ENCODE assay signal across 20 cellular contexts in genomic region chr4:24260133-24260532, GRCh38.
DNase-seq lines count a peak whose midpoint lies in the region; ATAC-seq, FAIRE-seq and TF ChIP-seq lines count a peak whose summit lies in the region.
"Had no signal": no experiment of that assay in that cellular context is flagged by ENCODE, and none has a peak within 500 bp of the region (broad histone marks: within the 10 kb centered on the region; RNA-seq: fewer than 3 reads in every experiment).

No MANE protein-coding gene starts in this region.

- H3K9ac ChIP-seq in H1 (replicated peaks in 1 of 4; ENCODE audit: extremely low read depth in 1 of 4, low read depth in 3 of 4, low read length in 3 of 4), result no peak overlapping the region
- H3K9ac ChIP-seq: BLaER1 treated with 17β-estradiol and CSF1 and Interleukin-3, amounts not matched to agents 10 nM and 100 nM had no signal

- no peak overlapping the region for H2AK5ac ChIP-seq in H1 (ENCODE audit: low read depth, low read length)

- DNase-seq in NCI-H82 (lab: John Stamatoyannopoulos, UW) (peak; percentile 39), NCI-H82 treated with DMSO at 0.1 percent for 48 hours (lab: John Stamatoyannopoulos, UW; ENCODE audit: unreplicated experiment) (no peak), H1 (ENCODE audit: low read depth in 1 of 2, low spot score in 2 of 2) (no peak), psoas muscle (no peak), NCI-H2107 (lab: John Stamatoyannopoulos, UW) (no peak)
- DNase-seq: 8988T; CD8-positive, alpha-beta T cell; DMS 273 treated with DMSO at 0.1 percent for 48 hours; DMS53; DND-41; EL; H7; HFFc6 had no signal

- no peak overlapping the region for H3K23ac ChIP-seq in H1 (ENCODE audit: insufficient read length)

- ATAC-seq in psoas muscle (no peak), GM21723 (IDR thresholded peaks at IDR 0.05; ENCODE audit: unreplicated experiment) (no peak), GM21390 (IDR thresholded peaks at IDR 0.05; ENCODE audit: unreplicated experiment) (no peak)
- ATAC-seq: CD8-positive, alpha-beta T cell; GM12878; GM23338; HCT116 had no signal

- H3K36me3 ChIP-seq in H1 (ENCODE audit: control insufficient read depth in 2 of 4, insufficient read depth in 4 of 4, low read length in 3 of 4) (no peaks in the 10 kb centered on the region), psoas muscle (ENCODE audit: insufficient read depth in 1 of 2, low read depth in 1 of 2) (no peaks in the 10 kb centered on the region)
- H3K36me3 ChIP-seq: BLaER1 treated with 17β-estradiol and CSF1 and Interleukin-3, amounts not matched to agents 10 nM and 100 nM had no signal

- no peak overlapping the region; the same call in 1 of the 2 replicates for H2BK5ac ChIP-seq in H1 (ENCODE audit: low read depth, low read length)

- no peak overlapping the region for H4K91ac ChIP-seq in H1 (replicated peaks; ENCODE audit: insufficient read length, low read length)

- H3K4me1 ChIP-seq in H1 (replicated peaks in 1 of 4; ENCODE audit: control insufficient read depth in 3 of 4, insufficient read depth in 4 of 4, low read length in 3 of 4) (peaks cover 0 to 16% (median 15%) of the 10 kb centered on the region in 4 experiments; a peak in 4 of 7 replicates), psoas muscle (peaks cover 29% of the 10 kb centered on the region)
- H3K4me1 ChIP-seq: BLaER1 treated with 17β-estradiol and CSF1 and Interleukin-3, amounts not matched to agents 10 nM and 100 nM had no signal

- no peak overlapping the region for H3K4ac ChIP-seq in H1 (replicated peaks; ENCODE audit: insufficient read length, low read depth, low read length)

- FAIRE-seq in H1 (lab: Jason Lieb, UNC), result no peak
- FAIRE-seq: GM12878, HTR-8/SVneo had no signal

- no peak overlapping the region for H3K56ac ChIP-seq in H1 (replicated peaks; ENCODE audit: insufficient read length, low read depth, low read length)

- H3K18ac ChIP-seq in H1 (ENCODE audit: extremely low read depth, low read length), result no peak overlapping the region

- no peak overlapping the region for H4K5ac ChIP-seq in H1 (ENCODE audit: insufficient read length, low read depth, low read length)

- H3K27ac ChIP-seq in H1 (ENCODE audit: low read depth, low read length) (no peak overlapping the region), psoas muscle (peak overlapping the region; percentile 23)
- H3K27ac ChIP-seq: BLaER1 treated with 17β-estradiol and CSF1 and Interleukin-3, amounts not matched to agents 10 nM and 100 nM had no signal

- no peaks in the 10 kb centered on the region for H3K79me1 ChIP-seq in H1 (ENCODE audit: low read depth, low read length)

- H2AFZ ChIP-seq in H1 (ENCODE audit: low read length), result no peak overlapping the region
- H2AFZ ChIP-seq: GM23338 had no signal

- TF ChIP-seq POLR2A in H1 (IDR thresholded peaks at IDR 0.05; ENCODE audit: control extremely low read depth in 1 of 2, low read depth in 2 of 2, low read length in 2 of 2), result no peak

- no peak overlapping the region for H2BK120ac ChIP-seq in H1 (replicated peaks; ENCODE audit: low read depth, low read length)

- H4K20me1 ChIP-seq in H1 (replicated peaks in 1 of 2; ENCODE audit: control insufficient read depth in 1 of 2, insufficient read depth in 2 of 2, low read length in 2 of 2), result no peaks in the 10 kb centered on the region
- H4K20me1 ChIP-seq: BLaER1 treated with 17β-estradiol and CSF1 and Interleukin-3, amounts not matched to agents 10 nM and 100 nM had no signal

- CTCF ChIA-PET in H1 (lab: Charles Lee; ENCODE audit: partially characterized antibody), result interaction anchor here (1.4 kb wide), 2 partner anchors 61 to 89 kb away, joined by 3 to 4 read pairs; no protein-coding TSS in a partner anchor

- no peaks in the 10 kb centered on the region for H3K79me2 ChIP-seq in H1 (ENCODE audit: control insufficient read depth in 1 of 2, insufficient read depth in 2 of 2, low read length in 2 of 2)

- no peaks in the 10 kb centered on the region for H3K9me3 ChIP-seq in H1 (ENCODE audit: insufficient read depth in 2 of 2, low read depth in 1 of 2, low read length in 1 of 2)
- H3K9me3 ChIP-seq in psoas muscle, result no peaks in the 10 kb centered on the region
- H3K9me3 ChIP-seq: BLaER1 treated with 17β-estradiol and CSF1 and Interleukin-3, amounts not matched to agents 10 nM and 100 nM had no signal

- no peak for TF ChIP-seq CTCF in H1 (IDR thresholded peaks at IDR 0.05; ENCODE audit: control extremely low read depth in 1 of 3, insufficient read depth in 1 of 3, low read depth in 1 of 3, low read length in 3 of 3)
- no peak for TF ChIP-seq CTCF in psoas muscle (IDR thresholded peaks at IDR 0.05)

- intact Hi-C loops in psoas muscle (cut with DNase I), result no loop called here

- no peak overlapping the region for H4K8ac ChIP-seq in H1 (ENCODE audit: extremely low read depth, insufficient read depth, low read length)

- 0 out of 2 replicates have a peak overlapping the region, but pooled peaks have one; percentile 12 for H2BK15ac ChIP-seq in H1 (ENCODE audit: low read length)

- H3K23me2 ChIP-seq in H1 (ENCODE audit: low read depth, low read length), result no peaks in the 10 kb centered on the region

- H3K14ac ChIP-seq in H1 (ENCODE audit: insufficient read length), result no peak overlapping the region

- H3K4me3 ChIP-seq in H1 (ENCODE audit: extremely low read depth in 1 of 4, insufficient read depth in 2 of 4, low read depth in 3 of 4, low read length in 4 of 4) (no peak overlapping the region), psoas muscle (no peak overlapping the region)
- H3K4me3 ChIP-seq: BLaER1 treated with 17β-estradiol and CSF1 and Interleukin-3, amounts not matched to agents 10 nM and 100 nM; GM12878; GM23338 had no signal

- H3K27me3 ChIP-seq in H1 (replicated peaks in 1 of 4; ENCODE audit: control insufficient read depth in 3 of 4, extremely low read depth in 1 of 4, insufficient read depth in 3 of 4, low read length in 3 of 4), result no peaks in the 10 kb centered on the region
- no peaks in the 10 kb centered on the region for H3K27me3 ChIP-seq in psoas muscle (ENCODE audit: insufficient read depth in 3 of 3, low read length in 2 of 3)
- H3K27me3 ChIP-seq: BLaER1 treated with 17β-estradiol and CSF1 and Interleukin-3, amounts not matched to agents 10 nM and 100 nM had no signal

- no peak overlapping the region for H2BK20ac ChIP-seq in H1 (ENCODE audit: low read length)

- no peak for TF ChIP-seq EP300 in H1 (IDR thresholded peaks at IDR 0.05; ENCODE audit: borderline replicate concordance in 1 of 2, low read depth in 2 of 2, low read length in 2 of 2)

- WGBS in H1 (ENCODE audit: extremely low coverage in 1 of 2, insufficient coverage in 1 of 2, insufficient read length in 1 of 2, insufficient replicate concordance in 2 of 2, low coverage in 1 of 2, low lambda C conversion rate in 2 of 2, missing lambda C conversion rate in 1 of 2), 2 experiments, result 82% methylated on average over 6 of the region's 6 CpGs; no CpG with 5 or more reads in 1 of the 2 experiments
- 56 to 83% (median 60%) methylated on average over 6 of the region's 6 CpGs for WGBS in psoas muscle, 3 donors

- POLR2A ChIA-PET in H1 (lab: Charles Lee; ENCODE audit: partially characterized antibody), result no interaction called here

- no peak for TF ChIP-seq RAD21 in H1 (IDR thresholded peaks at IDR 0.05 in 1 of 2, conservative IDR thresholded peaks at IDR 0.05 in 1 of 2; ENCODE audit: low read depth in 2 of 2, low read length in 2 of 2)

- no peak overlapping the region for H2BK12ac ChIP-seq in H1 (ENCODE audit: low read depth, low read length)

- H3K4me2 ChIP-seq in H1 (ENCODE audit: insufficient read depth in 1 of 2, low read depth in 2 of 2, low read length in 2 of 2), result no peak overlapping the region
- H3K4me2 ChIP-seq: BLaER1 treated with 17β-estradiol and CSF1 and Interleukin-3, amounts not matched to agents 10 nM and 100 nM; GM23338 had no signal

TF ChIP-seq in H1, 55 proteins besides CTCF, POLR2A, EP300 and RAD21:
- no peak for TF ChIP-seq ZNF274 (IDR thresholded peaks at IDR 0.05; ENCODE audit: borderline replicate concordance, extremely low read depth, low read length)
- no peak for TF ChIP-seq CEBPB (IDR thresholded peaks at IDR 0.05; ENCODE audit: low read depth, low read length)
- TF ChIP-seq NRF1 (IDR thresholded peaks at IDR 0.05; ENCODE audit: low read depth, low read length), result no peak
- no peak for TF ChIP-seq JUN (IDR thresholded peaks at IDR 0.05; ENCODE audit: low read depth, low read length)
- no peak for TF ChIP-seq MAX (IDR thresholded peaks at IDR 0.05)
- no peak for TF ChIP-seq CREB1 (IDR thresholded peaks at IDR 0.05)
- TF ChIP-seq GABPA (IDR thresholded peaks at IDR 0.05; ENCODE audit: borderline replicate concordance, insufficient read depth, low read length), result no peak
- TF ChIP-seq SP4 (IDR thresholded peaks at IDR 0.05; ENCODE audit: low read length), result no peak
- TF ChIP-seq TBP (IDR thresholded peaks at IDR 0.05; ENCODE audit: low read depth, low read length), result no peak
- no peak for TF ChIP-seq SP2 (IDR thresholded peaks at IDR 0.05; ENCODE audit: low read length)
- TF ChIP-seq TAF1 (IDR thresholded peaks at IDR 0.05; ENCODE audit: low read depth, low read length), result no peak
- no peak for TF ChIP-seq BCL11A (IDR thresholded peaks at IDR 0.05; ENCODE audit: low read depth in 2 of 2, low read length in 2 of 2)
- no peak for TF ChIP-seq TCF12 (IDR thresholded peaks at IDR 0.05; ENCODE audit: low read depth, low read length)
